ENCODE assay signal across 18 cellular contexts in genomic region chr5:180646963-180647305, GRCh38. TPM values are rescaled to one million over a fixed set of nuclear protein-coding genes. Genes with fewer than 3 reads are reported as not detected.
DNase-seq lines count a peak whose midpoint lies in the region; ATAC-seq and TF ChIP-seq lines count a peak whose summit lies in the region.
"Had no signal": no experiment of that assay in that cellular context is flagged by ENCODE, and none has a peak within 500 bp of the region (broad histone marks: within the 10 kb centered on the region; RNA-seq: fewer than 3 reads in every experiment).

No MANE protein-coding gene starts in this region.

- H3K4me1 ChIP-seq in CD4-positive, CD25-positive, alpha-beta regulatory T cell (ENCODE audit: control insufficient read depth, insufficient read depth, low read length, poor library complexity, severe bottlenecking), result peaks cover 6% of the 10 kb centered on the region
- H3K4me1 ChIP-seq in BE2C, result no peaks in the 10 kb centered on the region

- H3K4me3 Mint-ChIP-seq in CD4-positive, CD25-positive, alpha-beta regulatory T cell, result peak overlapping the region in 3 of 4 donors; percentile 25 to 91 (median 59)
- peak overlapping the region; percentile 11 for H3K4me3 Mint-ChIP-seq in activated T-helper 1 cell treated with anti-CD3 and anti-CD28 coated beads, Interleukin-12 subunit alpha, Interleukin-12 subunit beta, Interleukin-2, Interleukin-4 antibody, amounts not matched to agents 30 ng/mL and 10 ng/mL and 1 ng/mL, durations not matched to agents 14 hours and 24 hours and 36 hours
- H3K4me3 Mint-ChIP-seq in osteocyte (ENCODE audit: unreplicated experiment), result peak overlapping the region; percentile 29

- in situ Hi-C loops in G401 (cut with HindIII; ENCODE audit: low sequenced_read_pairs), result no loop called here

- peaks cover 0 to 2% (median 0%) of the 10 kb centered on the region in 7 donors for H3K9me3 Mint-ChIP-seq in CD4-positive, CD25-positive, alpha-beta regulatory T cell
- H3K9me3 Mint-ChIP-seq in activated T-helper 1 cell treated with anti-CD3 and anti-CD28 coated beads, Interleukin-12 subunit alpha, Interleukin-12 subunit beta, Interleukin-2, Interleukin-4 antibody, amounts not matched to agents 30 ng/mL and 10 ng/mL and 1 ng/mL, durations not matched to agents 14 hours and 24 hours and 36 hours, result no peaks in the 10 kb centered on the region
- H3K9me3 Mint-ChIP-seq in osteocyte (ENCODE audit: unreplicated experiment), result no peaks in the 10 kb centered on the region

- peaks cover 0 to 36% (median 8%) of the 10 kb centered on the region in 4 donors for H3K4me1 Mint-ChIP-seq in CD4-positive, CD25-positive, alpha-beta regulatory T cell
- H3K4me1 Mint-ChIP-seq in activated T-helper 1 cell treated with anti-CD3 and anti-CD28 coated beads, Interleukin-12 subunit alpha, Interleukin-12 subunit beta, Interleukin-2, Interleukin-4 antibody, amounts not matched to agents 30 ng/mL and 10 ng/mL and 1 ng/mL, durations not matched to agents 14 hours and 24 hours and 36 hours (ENCODE audit: low read depth), result peaks cover 10% of the 10 kb centered on the region
- H3K4me1 Mint-ChIP-seq in osteocyte (ENCODE audit: unreplicated experiment), result peaks cover 13% of the 10 kb centered on the region

- no peak overlapping the region for H3K27ac Mint-ChIP-seq in CD4-positive, CD25-positive, alpha-beta regulatory T cell
- H3K27ac Mint-ChIP-seq in activated T-helper 1 cell treated with anti-CD3 and anti-CD28 coated beads, Interleukin-12 subunit alpha, Interleukin-12 subunit beta, Interleukin-2, Interleukin-4 antibody, amounts not matched to agents 30 ng/mL and 10 ng/mL and 1 ng/mL, durations not matched to agents 14 hours and 24 hours and 36 hours, result no peak overlapping the region
- no peak overlapping the region for H3K27ac Mint-ChIP-seq in osteocyte (ENCODE audit: unreplicated experiment)

- H3K27ac ChIP-seq in CD4-positive, CD25-positive, alpha-beta regulatory T cell (ENCODE audit: insufficient read depth, low read length, poor library complexity, severe bottlenecking), result no peak overlapping the region

- H3K4me3 ChIP-seq in CD4-positive, CD25-positive, alpha-beta regulatory T cell (ENCODE audit: low read depth, low read length), result no peak overlapping the region
- no peak overlapping the region for H3K4me3 ChIP-seq in BE2C (ENCODE audit: low read depth, low read length)

- peaks cover 42% of the 10 kb centered on the region for H3K27me3 Mint-ChIP-seq in CD4-positive, CD25-positive, alpha-beta regulatory T cell
- peaks cover 32% of the 10 kb centered on the region for H3K27me3 Mint-ChIP-seq in activated T-helper 1 cell treated with anti-CD3 and anti-CD28 coated beads, Interleukin-12 subunit alpha, Interleukin-12 subunit beta, Interleukin-2, Interleukin-4 antibody, amounts not matched to agents 30 ng/mL and 10 ng/mL and 1 ng/mL, durations not matched to agents 14 hours and 24 hours and 36 hours (ENCODE audit: insufficient read depth)
- peaks cover 59% of the 10 kb centered on the region for H3K27me3 Mint-ChIP-seq in osteocyte (ENCODE audit: unreplicated experiment)

- DNase-seq in AG20443 (ENCODE audit: low spot score) (peak; percentile 7), osteocyte (ENCODE audit: extremely low spot score, unreplicated experiment) (no peak), dedifferentiated amniotic fluid mesenchymal stem cell (ENCODE audit: extremely low spot score) (no peak), BE2C (no peak), G401 (ENCODE audit: low spot score) (no peak)
- no peak for DNase-seq in CD4-positive, CD25-positive, alpha-beta regulatory T cell
- DNase-seq in activated T-helper 1 cell treated with anti-CD3 and anti-CD28 coated beads, Interleukin-12 subunit alpha, Interleukin-12 subunit beta, Interleukin-2, Interleukin-4 antibody, amounts not matched to agents 30 ng/mL and 10 ng/mL and 1 ng/mL, durations not matched to agents 14 hours and 24 hours and 36 hours (ENCODE audit: low spot score), result no peak
- DNase-seq: ACHN, Calu3, DMS53, KBM-7, NCI-H1105 treated with DMSO at 0.1 percent for 48 hours, NCI-H1694 treated with DMSO at 0.1 percent for 48 hours, NCI-H510A, NCI-H748 treated with DMSO at 0.1 percent for 48 hours, OCI-M1, SIG-M5 had no signal

- no peaks in the 10 kb centered on the region for H3K36me3 ChIP-seq in CD4-positive, CD25-positive, alpha-beta regulatory T cell (ENCODE audit: control insufficient read depth, insufficient read depth, low read length)
- no peaks in the 10 kb centered on the region for H3K36me3 ChIP-seq in BE2C

- intact Hi-C loops in activated T-helper 1 cell treated with anti-CD3 and anti-CD28 coated beads, Interleukin-12 subunit alpha, Interleukin-12 subunit beta, Interleukin-2, Interleukin-4 antibody, amounts not matched to agents 30 ng/mL and 10 ng/mL and 1 ng/mL, durations not matched to agents 14 hours and 24 hours and 36 hours (cut with micrococcal nuclease), result no loop called here

- H3K36me3 Mint-ChIP-seq in CD4-positive, CD25-positive, alpha-beta regulatory T cell, result no peaks in the 10 kb centered on the region
- H3K36me3 Mint-ChIP-seq in activated T-helper 1 cell treated with anti-CD3 and anti-CD28 coated beads, Interleukin-12 subunit alpha, Interleukin-12 subunit beta, Interleukin-2, Interleukin-4 antibody, amounts not matched to agents 30 ng/mL and 10 ng/mL and 1 ng/mL, durations not matched to agents 14 hours and 24 hours and 36 hours (ENCODE audit: low read depth), result no peaks in the 10 kb centered on the region
- no peaks in the 10 kb centered on the region for H3K36me3 Mint-ChIP-seq in osteocyte (ENCODE audit: unreplicated experiment)

- no peaks in the 10 kb centered on the region for H3K9me3 ChIP-seq in CD4-positive, CD25-positive, alpha-beta regulatory T cell (ENCODE audit: control insufficient read depth in 2 of 2, low read length in 2 of 2)
- no peaks in the 10 kb centered on the region for H3K9me3 ChIP-seq in BE2C

- TF ChIP-seq CTCF in osteocyte (IDR thresholded peaks at IDR 0.05) (no peak), BE2C (IDR thresholded peaks at IDR 0.05; ENCODE audit: low read depth, low read length) (no peak)

- no peak for ATAC-seq in CD4-positive, CD25-positive, alpha-beta regulatory T cell (ENCODE audit: low read depth in 2 of 2)

- H3K27me3 ChIP-seq in CD4-positive, CD25-positive, alpha-beta regulatory T cell (ENCODE audit: control insufficient read depth, insufficient read depth, low read length), result no peaks in the 10 kb centered on the region
- H3K27me3 ChIP-seq in BE2C, result peaks cover 39% of the 10 kb centered on the region

RNA-seq across cellular contexts. Expression of gene FLT4, which starts 2.5 kb away (rescaled TPM):
- total RNA-seq in CD4-positive, CD25-positive, alpha-beta regulatory T cell, result 2.4 TPM
- 1 to 10 TPM; 1.2 to 4.0 (median 2.3) TPM for polyA plus RNA-seq in CD4-positive, CD25-positive, alpha-beta regulatory T cell
- 0.86 and 1.8 TPM in 2 replicates for total RNA-seq in activated T-helper 1 cell treated with anti-CD3 and anti-CD28 coated beads, Interleukin-12 subunit alpha, Interleukin-12 subunit beta, Interleukin-2, Interleukin-4 antibody, amounts not matched to agents 30 ng/mL and 10 ng/mL and 1 ng/mL, durations not matched to agents 14 hours and 24 hours and 36 hours
- 0.51 TPM in 1 of 2 replicates, not detected in the other for total RNA-seq in osteocyte
- 4.0 TPM for polyA plus RNA-seq in BE2C (2012; ENCODE audit: insufficient read depth, insufficient read length, low read depth)
- total RNA-seq in G401 (2014; rRNA removed; shearing (Covaris generic)), result 15.7 and 31.3 TPM in 2 replicates
- total RNA-seq: Calu3 had no signal

RNA-seq across cellular contexts. Expression of gene SCGB3A1, which starts 55.6 kb away (rescaled TPM):
- total RNA-seq in CD4-positive, CD25-positive, alpha-beta regulatory T cell, result not detected
- under 1 TPM in 1 of 4 donors, not detected in 3; 0.49 TPM for polyA plus RNA-seq in CD4-positive, CD25-positive, alpha-beta regulatory T cell
- total RNA-seq in activated T-helper 1 cell treated with anti-CD3 and anti-CD28 coated beads, Interleukin-12 subunit alpha, Interleukin-12 subunit beta, Interleukin-2, Interleukin-4 antibody, amounts not matched to agents 30 ng/mL and 10 ng/mL and 1 ng/mL, durations not matched to agents 14 hours and 24 hours and 36 hours, result not detected in 2 replicates
- total RNA-seq in osteocyte, result not detected in 2 replicates
- polyA plus RNA-seq in BE2C (2012; ENCODE audit: insufficient read depth, insufficient read length, low read depth), result not detected
- not detected in 2 replicates for total RNA-seq in G401 (2014; rRNA removed; shearing (Covaris generic))
- total RNA-seq: Calu3, H1 had no signal
